In genomic region chr16:70442344-70442743, GRCh38 we compare ENCODE assay signal across 11 cellular contexts.
"Had no signal": no experiment of that assay in that cellular context is flagged by ENCODE, and none has a peak within 500 bp of the region (broad histone marks: within the 10 kb centered on the region; RNA-seq: fewer than 3 reads in every experiment).

No MANE protein-coding gene starts in this region.

- H3K27ac ChIP-seq: GM23248 had no signal

- H3K27ac Mint-ChIP-seq: GM23338, H9, HFFc6 had no signal

- H3K4me2 ChIP-seq: GM23338 had no signal

- FAIRE-seq: H1, H54 had no signal

- H2AFZ ChIP-seq: GM23248, GM23338 had no signal

- H3K4me3 Mint-ChIP-seq: GM23338, H9, HFFc6 had no signal

- ATAC-seq: GM23338, HCT116 had no signal

- DNase-seq: GM23248, GOT3, H7, H9, HCEC 1CT, HFFc6 had no signal

- H3K9me3 Mint-ChIP-seq: GM23338, HFFc6 had no signal

- H3K9ac ChIP-seq: GM23248 had no signal

- H3K9me3 ChIP-seq: HAP-1 had no signal

- H3K4me3 ChIP-seq: GM23248, GM23338, HAP-1 had no signal

- H3K36me3 ChIP-seq: HAP-1 had no signal
